ENCODE assay signal across 24 cellular contexts in genomic region chr14:100781952-100782351, GRCh38. TPM values are rescaled to one million over a fixed set of nuclear protein-coding genes. Genes with fewer than 3 reads are reported as not detected.
DNase-seq lines count a peak whose midpoint lies in the region; ATAC-seq, FAIRE-seq and TF ChIP-seq lines count a peak whose summit lies in the region.
"Had no signal": no experiment of that assay in that cellular context is flagged by ENCODE, and none has a peak within 500 bp of the region (broad histone marks: within the 10 kb centered on the region; RNA-seq: fewer than 3 reads in every experiment).

No MANE protein-coding gene starts in this region.

- ATAC-seq in K562 (no peak), HG02678 (IDR thresholded peaks at IDR 0.05; ENCODE audit: unreplicated experiment) (no peak)
- no peak for ATAC-seq in activated T-cell treated with anti-CD3 and anti-CD28 coated beads, Interleukin-2, amount 50 U/mL, for 4 hours
- ATAC-seq: GM23338 had no signal

- H3K4ac ChIP-seq in neuronal stem cell (ENCODE audit: low read length) = peak overlapping the region; percentile 44

- no peak for TF ChIP-seq POLR2A in K562 (conservative IDR thresholded peaks at IDR 0.05)
- TF ChIP-seq POLR2A in spleen (IDR thresholded peaks at IDR 0.05) = no peak

- POLR2A ChIA-PET in K562 (lab: Yijun Ruan, JAX) = no interaction called here

- H3K79me2 ChIP-seq in K562 (ENCODE audit: control insufficient read depth, insufficient read depth, low read length) = no peaks in the 10 kb centered on the region

- peak overlapping the region; percentile 63 for H2BK5ac ChIP-seq in neuronal stem cell (ENCODE audit: low read length)

- FAIRE-seq in K562 (lab: Jason Lieb, UNC) (no peak), kidney (lab: Jason Lieb, UNC) (no peak)
- FAIRE-seq: A204.1, G401.6, HTR-8/SVneo, RCC 7860 had no signal

- H3K36me3 ChIP-seq in K562 (ENCODE audit: control insufficient read depth, insufficient read depth, low read length) (no peaks in the 10 kb centered on the region), kidney (ENCODE audit: control insufficient read depth in 1 of 2, insufficient read depth in 2 of 2, low read length in 2 of 2) (no peaks in the 10 kb centered on the region), neuronal stem cell (replicated peaks in 1 of 2; ENCODE audit: control insufficient read depth in 2 of 2, insufficient read depth in 2 of 2, low read length in 2 of 2) (no peaks in the 10 kb centered on the region), spleen (no peaks in the 10 kb centered on the region)
- H3K36me3 ChIP-seq: BLaER1, MG63 had no signal

- no TSS peak for BruUV-seq in K562 (replicated peaks; lab: Mats Ljungman, UMichigan)

- no peak for TF ChIP-seq EP300 in K562 (IDR thresholded peaks at IDR 0.05; ENCODE audit: low read length)

- H2BK15ac ChIP-seq in neuronal stem cell (ENCODE audit: low read length) = no peak overlapping the region

- H3K9me3 ChIP-seq in K562 (replicated peaks; ENCODE audit: control insufficient read depth, insufficient read depth, low read depth, low read length) (no peaks in the 10 kb centered on the region), kidney (ENCODE audit: control insufficient read depth in 1 of 2, low read length in 2 of 2) (no peaks in the 10 kb centered on the region), neuronal stem cell (replicated peaks in 1 of 2; ENCODE audit: control insufficient read depth in 2 of 2, insufficient read depth in 1 of 2, low read depth in 1 of 2, low read length in 2 of 2) (no peaks in the 10 kb centered on the region), spleen (no peaks in the 10 kb centered on the region)
- H3K9me3 ChIP-seq: BLaER1, MG63 had no signal

- H2AFZ ChIP-seq in K562 (ENCODE audit: low read depth, low read length) = 0 out of 2 replicates have a peak overlapping the region, but pooled peaks have one; percentile 9
- no peak overlapping the region for H2AFZ ChIP-seq in neuronal stem cell (ENCODE audit: low read length)
- H2AFZ ChIP-seq: GM23338 had no signal

- H3K4me3 ChIP-seq in K562 (no peak overlapping the region), kidney (ENCODE audit: low read length in 2 of 2) (no peak overlapping the region), neuronal stem cell (ENCODE audit: low read length in 2 of 2) (no peak overlapping the region), spleen (no peak overlapping the region)
- H3K4me3 ChIP-seq: BLaER1, GM23338, MG63 had no signal

- 82% methylated on average over 8 of the region's 8 CpGs for WGBS in K562 (ENCODE audit: insufficient coverage, low coverage, missing lambda C conversion rate)
- no CpG with 5 or more reads among the region's 8 CpGs for WGBS in neuronal stem cell (ENCODE audit: extremely low coverage in 2 of 2, insufficient read length in 2 of 2, insufficient replicate concordance in 1 of 2), 2 donors
- WGBS in spleen, 5 donors = 79 to 95% (median 91%) methylated on average over 8 of the region's 8 CpGs

- no peak overlapping the region for H3K4me3 Mint-ChIP-seq in activated T-cell treated with anti-CD3 and anti-CD28 coated beads, Interleukin-2, amount 50 U/mL, for 4 hours
- H3K4me3 Mint-ChIP-seq: CD4-positive, alpha-beta T cell; GM23338; H9 had no signal

- H4K20me1 ChIP-seq in K562 (replicated peaks; ENCODE audit: control insufficient read depth, insufficient read depth, low read length) = no peaks in the 10 kb centered on the region
- H4K20me1 ChIP-seq: BLaER1 had no signal

- no peak overlapping the region for H2BK120ac ChIP-seq in neuronal stem cell (ENCODE audit: low read depth, low read length)

- TF ChIP-seq CTCF in K562 (IDR thresholded peaks at IDR 0.05 in 2 of 3, conservative IDR thresholded peaks at IDR 0.05 in 1 of 3; ENCODE audit: insufficient read depth in 2 of 3, low read depth in 1 of 3, low read length in 3 of 3) (no peak), kidney (IDR thresholded peaks at IDR 0.05; ENCODE audit: borderline replicate concordance, extremely low read depth, insufficient read depth) (no peak), spleen (IDR thresholded peaks at IDR 0.05 in 8 of 11, conservative IDR thresholded peaks at IDR 0.05 in 3 of 11) (no peak)

- H3K18ac ChIP-seq in neuronal stem cell (ENCODE audit: low read length) = peak overlapping the region; percentile 24

- H3K4me1 ChIP-seq in K562 (replicated peaks in 1 of 2; ENCODE audit: control insufficient read depth in 2 of 2, insufficient read depth in 2 of 2, low read length in 2 of 2) (peaks cover 4 to 31% of the 10 kb centered on the region in 2 experiments; a peak in 4 of 5 replicates), kidney (ENCODE audit: control insufficient read depth in 1 of 2, insufficient read depth in 1 of 2, low read depth in 1 of 2, low read length in 2 of 2) (no peaks in the 10 kb centered on the region), neuronal stem cell (ENCODE audit: control insufficient read depth in 2 of 2, insufficient read depth in 1 of 2, low read depth in 1 of 2, low read length in 2 of 2) (peaks cover 9 to 32% of the 10 kb centered on the region in 2 donors), spleen (peaks cover 0 to 8% (median 0%) of the 10 kb centered on the region in 6 donors)
- H3K4me1 ChIP-seq: BLaER1 had no signal

- no peaks in the 10 kb centered on the region for H3K4me1 Mint-ChIP-seq in activated T-cell treated with anti-CD3 and anti-CD28 coated beads, Interleukin-2, amount 50 U/mL, for 4 hours (ENCODE audit: low read depth)
- H3K4me1 Mint-ChIP-seq: GM23338 had no signal

- intact Hi-C loops in K562 (cut with micrococcal nuclease) (no loop called here), kidney (cut with DNase I) (no loop called here), spleen (cut with DNase I; ENCODE audit: low total_unique reads) (no loop called here)

- TF ChIP-seq RAD21 in K562 (CRISPR knock-in tag; conservative IDR thresholded peaks at IDR 0.05 in 1 of 2, IDR thresholded peaks at IDR 0.05 in 1 of 2) = no peak

- H4K91ac ChIP-seq in neuronal stem cell (ENCODE audit: low read depth, low read length, poor library complexity) = peak overlapping the region; percentile 60

- H3K4me2 ChIP-seq in K562 (ENCODE audit: insufficient read depth, low read length) = no peak overlapping the region
- H3K4me2 ChIP-seq in neuronal stem cell (ENCODE audit: insufficient read depth, low read length, poor library complexity, severe bottlenecking) = no peak overlapping the region
- H3K4me2 ChIP-seq: BLaER1, GM23338 had no signal

- CTCF ChIA-PET in K562 (lab: Yijun Ruan, JAX; ENCODE audit: low intra/inter-chr PET ratio) = no interaction called here

- H2AK5ac ChIP-seq in neuronal stem cell (ENCODE audit: low read depth, low read length) = peak overlapping the region; percentile 94

- no peaks in the 10 kb centered on the region for H3K9me3 Mint-ChIP-seq in activated T-cell treated with anti-CD3 and anti-CD28 coated beads, Interleukin-2, amount 50 U/mL, for 4 hours
- H3K9me3 Mint-ChIP-seq: CD4-positive, alpha-beta T cell; GM23338; H9 had no signal

- H3K27me3 Mint-ChIP-seq in activated T-cell treated with anti-CD3 and anti-CD28 coated beads, Interleukin-2, amount 50 U/mL, for 4 hours (ENCODE audit: low read depth) = no peaks in the 10 kb centered on the region

- no peak overlapping the region for H3K14ac ChIP-seq in neuronal stem cell (ENCODE audit: low read length)

- H3K23ac ChIP-seq in neuronal stem cell (ENCODE audit: low read depth, low read length, poor library complexity) = no peak overlapping the region

- no peaks in the 10 kb centered on the region for H3K27me3 ChIP-seq in K562 (ENCODE audit: control insufficient read depth in 2 of 2, insufficient read depth in 2 of 2, low read length in 2 of 2)
- H3K27me3 ChIP-seq in neuronal stem cell (ENCODE audit: control insufficient read depth in 3 of 3, insufficient read depth in 3 of 3, low read depth in 1 of 3, low read length in 3 of 3) = no peaks in the 10 kb centered on the region
- no peaks in the 10 kb centered on the region for H3K27me3 ChIP-seq in spleen (replicated peaks in 1 of 7)
- H3K27me3 ChIP-seq: BLaER1, MG63 had no signal

- no peak overlapping the region for H4K8ac ChIP-seq in neuronal stem cell (ENCODE audit: low read depth, low read length)

- no peaks in the 10 kb centered on the region for H3K79me1 ChIP-seq in neuronal stem cell (ENCODE audit: low read depth, low read length)

- H2BK12ac ChIP-seq in neuronal stem cell (ENCODE audit: low read length) = no peak overlapping the region

- no peak overlapping the region for H3K27ac ChIP-seq in K562 (ENCODE audit: extremely low read depth, low read depth, low read length)
- H3K27ac ChIP-seq in kidney (ENCODE audit: low read depth in 2 of 2, low read length in 2 of 2) = no peak overlapping the region
- H3K27ac ChIP-seq in neuronal stem cell (replicated peaks; ENCODE audit: low read length) = no peak overlapping the region
- H3K27ac ChIP-seq in spleen = no peak overlapping the region
- H3K27ac ChIP-seq: BLaER1 had no signal

- H3K9ac ChIP-seq in K562 (ENCODE audit: insufficient read depth in 1 of 2, low read depth in 2 of 2, low read length in 2 of 2) (no peak overlapping the region), kidney (ENCODE audit: low read length in 2 of 2) (no peak overlapping the region), neuronal stem cell (ENCODE audit: low read depth, low read length, poor library complexity) (no peak overlapping the region)
- H3K9ac ChIP-seq: BLaER1 had no signal

- H3K36me3 Mint-ChIP-seq in activated T-cell treated with anti-CD3 and anti-CD28 coated beads, Interleukin-2, amount 50 U/mL, for 4 hours (ENCODE audit: insufficient read depth) = no peaks in the 10 kb centered on the region

- in situ Hi-C loops in K562 (cut with MboI) = no loop called here

- DNase-seq in K562 (ENCODE audit: extremely low read depth in 1 of 4, low spot score in 3 of 4) = no peak
- DNase-seq in kidney = peak; percentile 15
- DNase-seq in neuronal stem cell (ENCODE audit: low spot score) = no peak
- peak; percentile 14 for DNase-seq in spleen
- no peak for DNase-seq in amniotic stem cell (lab: John Stamatoyannopoulos, UW)
- DNase-seq in activated T-cell treated with anti-CD3 and anti-CD28 coated beads, Interleukin-2, amount 50 U/mL, for 4 hours = no peak
- DNase-seq: COR-L47, DMS53, H9, KG1, MG63, NCI-H1930, NCI-H2107, NCI-H446, NCI-H524 treated with DMSO at 0.1 percent for 48 hours, NCI-H774 had no signal

- no peaks in the 10 kb centered on the region for H3K9me1 ChIP-seq in K562 (ENCODE audit: control insufficient read depth, insufficient read depth, low read length)

RNA-seq across cellular contexts. Expression of gene MEG3, which starts 44.0 kb away (rescaled TPM):
- total RNA-seq in K562 (2011; cell fraction: chromatin; rRNA removed; ENCODE audit: low replicate concordance) = 6.3 and 7.3 TPM in 2 replicates
- total RNA-seq in K562 (2011; cell fraction: nucleolus; rRNA removed) = 3.7 TPM in 2 replicates
- 5.4 and 7.5 TPM in 2 replicates for total RNA-seq in K562 (2011; cell fraction: nucleoplasm; rRNA removed)
- 0.37 and 0.77 TPM in 2 replicates for total RNA-seq in K562 (2014; rRNA removed)
- 0.69 and 1.1 TPM in 2 replicates for total RNA-seq in K562 (2014; rRNA removed; fragmentation: Illumina TruSeq; extraction: Trizol)
- total RNA-seq in K562 (2015; rRNA removed; fragmentation: Illumina TruSeq; extraction: Trizol) = 0.83 and 1.3 TPM in 2 replicates
- 2.7 and 3.8 TPM in 2 replicates for total RNA-seq in K562 (2021)
- polyA plus RNA-seq in K562 (2011; rRNA removed) = 0.05 TPM in 1 of 2 replicates, not detected in the other
- polyA plus RNA-seq in K562 (2011; cell fraction: cytosol; rRNA removed) = 0.06 and 0.09 TPM in 2 replicates
- polyA plus RNA-seq in K562 (2011; cell fraction: nucleus; rRNA removed) = 0.04 and 0.36 TPM in 2 replicates
- polyA plus RNA-seq in K562 (2012) = 2.7 and 17.3 TPM in 2 replicates
- polyA plus RNA-seq in K562 (2014; fragmentation: Illumina TruSeq; extraction: Trizol) = 2.4 TPM in 2 replicates
- polyA plus RNA-seq in K562 (2014; fragmentation: Nextera tagmentation; extraction: Ambion mirVana) = under 1 TPM; 0.10 to 0.15 TPM
- 3.9 and 5.3 TPM in 2 replicates for polyA plus RNA-seq in K562 (2014; rRNA removed)
- polyA minus RNA-seq in K562 (2011; rRNA and poly(A)+ RNA removed) = not detected in 2 replicates
- polyA minus RNA-seq in K562 (2011; cell fraction: cytosol; rRNA and poly(A)+ RNA removed) = not detected in 2 replicates
- polyA minus RNA-seq in K562 (2011; cell fraction: nucleus; rRNA and poly(A)+ RNA removed) = not detected in 2 replicates
- 24.0 TPM for total RNA-seq in kidney
- 29.6 TPM for polyA plus RNA-seq in kidney (ENCODE audit: insufficient read depth, low read depth, low replicate concordance)
- 61.0 TPM for polyA plus RNA-seq in neuronal stem cell (2013, experiment 1 of 2)
- 58.1 TPM for polyA plus RNA-seq in neuronal stem cell (2013, experiment 2 of 2)
- total RNA-seq in spleen = 100 to 1,000 TPM in 5 of 7 donors, 10 to 100 TPM in 2; 86.5 to 282 (median 174) TPM
- 100 to 1,000 TPM in 2 of 3 donors, 10 to 100 TPM in 1; 86.6 to 763 (median 435) TPM for polyA plus RNA-seq in spleen
- 1 to 10 TPM in 2 of 3 donors, under 1 TPM in 1; 0.91 to 1.3 (median 1.1) TPM for total RNA-seq in activated T-cell treated with anti-CD3 and anti-CD28 coated beads, Interleukin-2, amount 50 U/mL, for 4 hours
- total RNA-seq: CD4-positive, alpha-beta T cell; GM23338 had no signal
- polyA plus RNA-seq: GM23338 had no signal

RNA-seq across cellular contexts. Expression of gene DLK1, which starts 55.3 kb away (rescaled TPM):
- 16.9 and 103 TPM in 2 replicates for total RNA-seq in K562 (2011; cell fraction: chromatin; rRNA removed; ENCODE audit: low replicate concordance)
- total RNA-seq in K562 (2011; cell fraction: nucleolus; rRNA removed) = 80.7 and 188 TPM in 2 replicates
- 58.2 and 70.2 TPM in 2 replicates for total RNA-seq in K562 (2011; cell fraction: nucleoplasm; rRNA removed)
- total RNA-seq in K562 (2014; rRNA removed) = 11.8 and 12.5 TPM in 2 replicates
- total RNA-seq in K562 (2014; rRNA removed; fragmentation: Illumina TruSeq; extraction: Trizol) = 3.9 and 5.6 TPM in 2 replicates
- total RNA-seq in K562 (2015; rRNA removed; fragmentation: Illumina TruSeq; extraction: Trizol) = 17.6 and 20.2 TPM in 2 replicates
- 44.2 and 48.3 TPM in 2 replicates for total RNA-seq in K562 (2021)
- polyA plus RNA-seq in K562 (2011; rRNA removed) = 97.2 and 430 TPM in 2 replicates
- polyA plus RNA-seq in K562 (2011; cell fraction: cytosol; rRNA removed) = 306 and 365 TPM in 2 replicates
- 296 and 371 TPM in 2 replicates for polyA plus RNA-seq in K562 (2011; cell fraction: nucleus; rRNA removed)
- 106 and 264 TPM in 2 replicates for polyA plus RNA-seq in K562 (2012)
- polyA plus RNA-seq in K562 (2014; fragmentation: Illumina TruSeq; extraction: Trizol) = 15.3 and 36.5 TPM in 2 replicates
- 1 to 10 TPM; 4.4 to 4.7 TPM for polyA plus RNA-seq in K562 (2014; fragmentation: Nextera tagmentation; extraction: Ambion mirVana)
- 21.4 and 27.5 TPM in 2 replicates for polyA plus RNA-seq in K562 (2014; rRNA removed)
- 35.4 and 85.9 TPM in 2 replicates for polyA minus RNA-seq in K562 (2011; rRNA and poly(A)+ RNA removed)
- polyA minus RNA-seq in K562 (2011; cell fraction: cytosol; rRNA and poly(A)+ RNA removed) = 143 and 458 TPM in 2 replicates
- polyA minus RNA-seq in K562 (2011; cell fraction: nucleus; rRNA and poly(A)+ RNA removed) = 44.6 and 117 TPM in 2 replicates
- not detected for total RNA-seq in kidney
- polyA plus RNA-seq in kidney (ENCODE audit: insufficient read depth, low read depth, low replicate concordance) = 0.17 TPM
- polyA plus RNA-seq in neuronal stem cell (2013, experiment 1 of 2) = 6,496 TPM
- 6,408 TPM for polyA plus RNA-seq in neuronal stem cell (2013, experiment 2 of 2)
- total RNA-seq in spleen = under 1 TPM in 3 of 7 donors, not detected in 4; 0.17 to 0.79 (median 0.38) TPM
- polyA plus RNA-seq in spleen = not detected
- under 1 TPM; 0.63 to 0.68 (median 0.63) TPM for total RNA-seq in activated T-cell treated with anti-CD3 and anti-CD28 coated beads, Interleukin-2, amount 50 U/mL, for 4 hours
- total RNA-seq: CD4-positive, alpha-beta T cell had no signal

Comparison
In these comparisons a context has a peak if more than half of its experiments do, and no peak if none do; other contexts are left out.
1. DNase-seq: peak in kidney (single experiment) and spleen (single experiment); none in K562 (0 of 4), neuronal stem cell (single experiment), amniotic stem cell (single experiment) and activated T-cell treated with anti-CD3 and anti-CD28 coated beads, Interleukin-2, amount 50 U/mL, for 4 hours (single experiment).